Comparison of ENCODE assay signal across 10 cellular contexts in genomic region chr6:149405823-149406765, GRCh38. TPM values are rescaled to one million over a fixed set of nuclear protein-coding genes. Genes with fewer than 3 reads are reported as not detected.
DNase-seq lines count a peak whose midpoint lies in the region; ATAC-seq and TF ChIP-seq lines count a peak whose summit lies in the region.
"Had no signal": no experiment of that assay in that cellular context is flagged by ENCODE, and none has a peak within 500 bp of the region (broad histone marks: within the 10 kb centered on the region; RNA-seq: fewer than 3 reads in every experiment).

No MANE protein-coding gene starts in this region.

- no peak overlapping the region for H3K4me3 ChIP-seq in HEK293 (ENCODE audit: low read depth, low read length)

- H3K27me3 Mint-ChIP-seq in WTC11 (ENCODE audit: low read depth): no peaks in the 10 kb centered on the region

- peak overlapping the region; percentile 24; the same call in 1 of the 2 replicates for H3K27ac Mint-ChIP-seq in WTC11

- no peak overlapping the region for H3K4me3 Mint-ChIP-seq in WTC11

- CTCF ChIA-PET in HEK293 (lab: Yijun Ruan, JAX) (interaction anchor here (0.7 kb wide), 1 partner anchor 25 kb away, joined by 3 read pairs; no protein-coding TSS in a partner anchor), WTC11 (lab: Charles Lee) (no interaction called here)

- H3K9me3 Mint-ChIP-seq in WTC11: no peaks in the 10 kb centered on the region

- H3K36me3 ChIP-seq in HEK293 (ENCODE audit: control insufficient read depth in 2 of 2, insufficient read depth in 1 of 2, low read length in 2 of 2): peaks cover 18 to 41% of the 10 kb centered on the region in 2 experiments

- no peak for TF ChIP-seq CTCF in HEK293 (tag by site-specific recombination; IDR thresholded peaks at IDR 0.05)
- no peak for TF ChIP-seq CTCF in WTC11 (IDR thresholded peaks at IDR 0.05)

- ATAC-seq in WTC11: no peak
- ATAC-seq in HG03439 (IDR thresholded peaks at IDR 0.05; ENCODE audit: unreplicated experiment): no peak
- no peak for ATAC-seq in GM21723 (IDR thresholded peaks at IDR 0.05; ENCODE audit: unreplicated experiment)
- ATAC-seq in GM18520 (IDR thresholded peaks at IDR 0.05; ENCODE audit: unreplicated experiment): no peak

- POLR2A ChIA-PET in HEK293 (lab: Yijun Ruan, JAX) (interaction anchor here (0.5 kb wide), 1 partner anchor 256 kb away, joined by 3 read pairs; no protein-coding TSS in a partner anchor), WTC11 (lab: Charles Lee) (no interaction called here)

- no peaks in the 10 kb centered on the region for H3K4me1 Mint-ChIP-seq in WTC11

- DNase-seq in AG08395 (ENCODE audit: low spot score) (peak; percentile 12), WTC11 (ENCODE audit: low spot score) (no peak), fibroblast of the conjunctiva (ENCODE audit: low read depth) (peak; percentile 64), GDM1 (lab: John Stamatoyannopoulos, UW) (no peak)
- DNase-seq: COR-L47, NCI-H524 had no signal

- H3K9me3 ChIP-seq in HEK293 (ENCODE audit: control insufficient read depth, insufficient read depth, low read depth, low read length): no peaks in the 10 kb centered on the region

- peaks cover 35% of the 10 kb centered on the region for H3K36me3 Mint-ChIP-seq in WTC11

- H3K27ac ChIP-seq in HEK293 (ENCODE audit: extremely low read depth, low read depth, low read length): no peak overlapping the region

- H3K4me1 ChIP-seq in HEK293 (ENCODE audit: control insufficient read depth, insufficient read depth, low read length): no peaks in the 10 kb centered on the region

TF ChIP-seq in HEK293, 187 proteins besides CTCF, POLR2A, EP300 and RAD21 (continues in another document):
- peak; percentile 36; the same call in 1 of the 2 replicates for TF ChIP-seq ZNF629 (tag by site-specific recombination; IDR thresholded peaks at IDR 0.05)
- TF ChIP-seq HOXC10 (CRISPR knock-in tag; IDR thresholded peaks at IDR 0.05): no peak
- TF ChIP-seq SP7 (tag by site-specific recombination; IDR thresholded peaks at IDR 0.05): 0 out of 2 replicates have a peak, but pooled peaks have one; percentile 14
- no peak for TF ChIP-seq MEIS1 (CRISPR knock-in tag; IDR thresholded peaks at IDR 0.05; ENCODE audit: borderline replicate concordance)
- peak; percentile 68 for TF ChIP-seq PRDM6 (tag by site-specific recombination; IDR thresholded peaks at IDR 0.05)
- peak; percentile 17; the same call in 1 of the 2 replicates for TF ChIP-seq ZNF518A (tag by site-specific recombination; conservative IDR thresholded peaks at IDR 0.05; ENCODE audit: low read depth)

TF ChIP-seq in WTC11, 78 proteins besides CTCF, POLR2A, EP300 and RAD21 (continues in another document):
- TF ChIP-seq FOXP1 (CRISPR knock-in tag; IDR thresholded peaks at IDR 0.05; ENCODE audit: borderline replicate concordance) (no peak), ZNF423 (CRISPR knock-in tag; IDR thresholded peaks at IDR 0.05) (no peak), ZSCAN18 (CRISPR knock-in tag; IDR thresholded peaks at IDR 0.05) (no peak), ZBTB21 (CRISPR knock-in tag; IDR thresholded peaks at IDR 0.05; ENCODE audit: borderline replicate concordance) (no peak), IRF1 (CRISPR knock-in tag; IDR thresholded peaks at IDR 0.05) (no peak), ZNF121 (CRISPR knock-in tag; IDR thresholded peaks at IDR 0.05) (no peak), TEAD4 (CRISPR knock-in tag; IDR thresholded peaks at IDR 0.05) (no peak), E2F5 (CRISPR knock-in tag; IDR thresholded peaks at IDR 0.05) (no peak), ZNF317 (CRISPR knock-in tag; IDR thresholded peaks at IDR 0.05; ENCODE audit: borderline replicate concordance, low read depth) (no peak), TCF7 (CRISPR knock-in tag; IDR thresholded peaks at IDR 0.05; ENCODE audit: low read depth) (no peak), USF1 (CRISPR knock-in tag; IDR thresholded peaks at IDR 0.05) (no peak), CDX4 (CRISPR knock-in tag; IDR thresholded peaks at IDR 0.05; ENCODE audit: borderline replicate concordance) (no peak), E2F1 (CRISPR knock-in tag; IDR thresholded peaks at IDR 0.05) (no peak), ELF4 (CRISPR knock-in tag; IDR thresholded peaks at IDR 0.05; ENCODE audit: low read depth) (no peak), SMAD3 (CRISPR knock-in tag; IDR thresholded peaks at IDR 0.05; ENCODE audit: borderline replicate concordance) (no peak), ZNF219 (CRISPR knock-in tag; IDR thresholded peaks at IDR 0.05; ENCODE audit: borderline replicate concordance) (no peak), PRDM15 (CRISPR knock-in tag; IDR thresholded peaks at IDR 0.05) (no peak)

RNA-seq across cellular contexts. Expression of gene SUMO4, which starts 6.0 kb away (rescaled TPM):
- 0.55 to 1.2 TPM (median 0.73 TPM) in 3 replicates for total RNA-seq in WTC11 (2021)

Comparison
In these comparisons a context has a peak if more than half of its experiments do, and no peak if none do; other contexts are left out.
1. DNase-seq: peak in AG08395 (single experiment) and fibroblast of the conjunctiva (single experiment); none in WTC11 (single experiment) and GDM1 (single experiment).